Comparison of ENCODE assay signal across 8 cellular contexts in the genomic region with DNA sequence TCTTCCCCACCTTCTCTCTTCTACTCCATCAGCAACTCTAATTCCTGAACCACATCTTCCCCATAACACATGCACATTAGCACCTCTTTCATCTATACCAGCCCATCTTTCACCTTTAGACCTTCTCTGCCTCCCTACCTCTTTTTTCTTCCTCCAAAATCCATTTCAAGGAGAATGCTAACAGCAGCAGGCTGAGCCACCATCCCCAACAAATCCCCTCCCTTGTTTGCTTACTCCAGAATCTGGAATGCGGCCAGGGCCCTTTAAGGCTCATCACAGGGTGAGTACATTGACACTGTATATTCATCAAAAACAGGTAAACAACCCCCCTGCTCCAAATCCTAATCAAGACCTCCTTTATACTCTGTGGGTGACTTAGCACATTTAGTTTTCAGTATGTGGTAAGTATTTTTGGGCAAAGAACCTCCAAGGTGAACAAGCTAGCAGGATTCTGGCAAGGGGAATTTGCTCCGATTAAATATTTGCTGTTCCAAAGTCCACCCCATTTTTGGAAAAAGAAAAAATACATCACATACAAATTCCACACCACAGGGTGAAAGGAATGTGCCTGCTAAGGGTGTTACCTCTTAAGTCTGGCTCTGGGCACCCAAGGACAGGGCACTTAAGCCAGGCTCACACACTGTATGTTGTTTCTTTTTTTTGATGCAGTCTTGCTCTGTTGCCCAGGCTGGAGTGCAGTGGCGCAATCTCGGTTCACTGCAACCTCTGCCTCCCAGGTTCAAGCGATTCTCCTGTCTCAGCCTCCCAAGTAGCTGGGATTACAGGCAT.
DNase-seq lines count a peak whose midpoint lies in the region; ATAC-seq, FAIRE-seq and TF ChIP-seq lines count a peak whose summit lies in the region.

No MANE protein-coding gene starts in this region.

- POLR2A ChIA-PET in A549 (lab: Yijun Ruan, JAX) = no interaction called here

- TF ChIP-seq CTCF in A549 (IDR thresholded peaks at IDR 0.05) = no peak
- TF ChIP-seq CTCF in Peyer's patch (IDR thresholded peaks at IDR 0.05) = no peak

- WGBS in A549 (ENCODE audit: missing lambda C conversion rate) = 36% methylated on average over 5 of the region's 5 CpGs

- TF ChIP-seq POLR2A in A549 (IDR thresholded peaks at IDR 0.05; ENCODE audit: low read length) (no peak), Peyer's patch (IDR thresholded peaks at IDR 0.05) (no peak)

- TF ChIP-seq RAD21 in A549 (conservative IDR thresholded peaks at IDR 0.05 in 1 of 2, IDR thresholded peaks at IDR 0.05 in 1 of 2) = 0 out of 5 replicates have a peak, but pooled peaks of 1 of the 2 experiments have one; percentile 19

- no peaks in the 10 kb centered on the region for H3K9me3 ChIP-seq in A549
- no peaks in the 10 kb centered on the region for H3K9me3 ChIP-seq in Peyer's patch

- FAIRE-seq in A549 (lab: Jason Lieb, UNC) = no peak

- H3K4me2 ChIP-seq in A549 = peak overlapping the region; percentile 67

- peak in 1 of 2 experiments; percentile 39; a peak in 2 of 5 replicates for TF ChIP-seq EP300 in A549 (IDR thresholded peaks at IDR 0.05)

- ATAC-seq in A549 = peak; percentile 83 to 89
- no peak for ATAC-seq in HG03354 (IDR thresholded peaks at IDR 0.05; ENCODE audit: poor library complexity, severe bottlenecking, unreplicated experiment)
- no peak for ATAC-seq in GM21447 (IDR thresholded peaks at IDR 0.05; ENCODE audit: unreplicated experiment)
- no peak for ATAC-seq in GM21576 (IDR thresholded peaks at IDR 0.05; ENCODE audit: unreplicated experiment)

- H3K4me1 ChIP-seq in A549 (peaks cover 68% of the 10 kb centered on the region), Peyer's patch (peaks cover 0 to 70% (median 21%) of the 10 kb centered on the region in 4 donors)

- CTCF ChIA-PET in A549 (lab: Yijun Ruan, JAX) = interaction anchor here (0.6 to 1.5 kb wide), 3 partner anchors 8 to 967 kb away, joined by 3 to 7 read pairs (median 4); no protein-coding TSS in a partner anchor

- H3K27me3 ChIP-seq in H7 (ENCODE audit: control insufficient read depth, insufficient read depth, low read length) (no peaks in the 10 kb centered on the region), Peyer's patch (no peaks in the 10 kb centered on the region)

- no peaks in the 10 kb centered on the region for H3K36me3 ChIP-seq in H7 (replicated peaks; ENCODE audit: control insufficient read depth, insufficient read depth, low read length)
- no peaks in the 10 kb centered on the region for H3K36me3 ChIP-seq in Peyer's patch

- peak; percentile 55 to 76 for DNase-seq in A549 (ENCODE audit: low read depth in 1 of 2, low spot score in 1 of 2)
- peak; percentile 28 for DNase-seq in H7
- DNase-seq in Peyer's patch = no peak
- peak; percentile 64 for DNase-seq in iPS-NIHi7 (ENCODE audit: extremely low spot score)
- no peak for DNase-seq in T-helper 9 cell

- H3K4me3 ChIP-seq in A549 (no peak overlapping the region; the same call in 2 of the 3 replicates), H7 (ENCODE audit: insufficient read depth, low read depth, low read length) (no peak overlapping the region), Peyer's patch (no peak overlapping the region)

- H3K27ac ChIP-seq in A549 (peak overlapping the region; percentile 52 to 80), Peyer's patch (peak overlapping the region in 3 of 4 donors; percentile 26 to 66 (median 49))

TF ChIP-seq in A549, 52 proteins besides CTCF, POLR2A, EP300 and RAD21:
- TF ChIP-seq NR3C1 (IDR thresholded peaks at IDR 0.05) = no peak
- no peak for TF ChIP-seq RARB (CRISPR knock-in tag; IDR thresholded peaks at IDR 0.05)
- TF ChIP-seq CEBPB (IDR thresholded peaks at IDR 0.05) = peak in 1 of 2 experiments; percentile 12; a peak in 1 of 4 replicates
- peak; percentile 19 for TF ChIP-seq MAFK (IDR thresholded peaks at IDR 0.05; ENCODE audit: partially characterized antibody)
- TF ChIP-seq SMC3 (IDR thresholded peaks at IDR 0.05) = no peak
- TF ChIP-seq GATA3 (IDR thresholded peaks at IDR 0.05; ENCODE audit: borderline replicate concordance) = no peak
- no peak for TF ChIP-seq HOXA7 (CRISPR knock-in tag; IDR thresholded peaks at IDR 0.05)
- TF ChIP-seq FOSL2 (IDR thresholded peaks at IDR 0.05) = no peak
- TF ChIP-seq FOSL2 (CRISPR knock-in tag; IDR thresholded peaks at IDR 0.05) = no peak
- TF ChIP-seq, protein P1, sequence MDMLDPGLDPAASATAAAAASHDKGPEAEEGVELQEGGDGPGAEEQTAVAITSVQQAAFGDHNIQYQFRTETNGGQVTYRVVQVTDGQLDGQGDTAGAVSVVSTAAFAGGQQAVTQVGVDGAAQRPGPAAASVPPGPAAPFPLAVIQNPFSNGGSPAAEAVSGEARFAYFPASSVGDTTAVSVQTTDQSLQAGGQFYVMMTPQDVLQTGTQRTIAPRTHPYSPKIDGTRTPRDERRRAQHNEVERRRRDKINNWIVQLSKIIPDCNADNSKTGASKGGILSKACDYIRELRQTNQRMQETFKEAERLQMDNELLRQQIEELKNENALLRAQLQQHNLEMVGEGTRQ (IDR thresholded peaks at IDR 0.05) = no peak
- TF ChIP-seq NPAS2 (CRISPR knock-in tag; IDR thresholded peaks at IDR 0.05; ENCODE audit: borderline replicate concordance) = no peak
- no peak for TF ChIP-seq TP53 (CRISPR knock-in tag; IDR thresholded peaks at IDR 0.05)
- TF ChIP-seq, protein P2, sequence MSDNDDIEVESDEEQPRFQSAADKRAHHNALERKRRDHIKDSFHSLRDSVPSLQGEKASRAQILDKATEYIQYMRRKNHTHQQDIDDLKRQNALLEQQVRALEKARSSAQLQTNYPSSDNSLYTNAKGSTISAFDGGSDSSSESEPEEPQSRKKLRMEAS (IDR thresholded peaks at IDR 0.05) = no peak
- TF ChIP-seq NFE2L2 (conservative IDR thresholded peaks at IDR 0.05; ENCODE audit: low read length) = no peak
- no peak for TF ChIP-seq SREBF2 (IDR thresholded peaks at IDR 0.05)
- TF ChIP-seq JUN (IDR thresholded peaks at IDR 0.05) = peak in 1 of 2 experiments; percentile 60; a peak in 2 of 5 replicates
- no peak for TF ChIP-seq HOXB13 (CRISPR knock-in tag; IDR thresholded peaks at IDR 0.05; ENCODE audit: low read depth)
- no peak for TF ChIP-seq TFCP2L1 (CRISPR knock-in tag; IDR thresholded peaks at IDR 0.05)
- TF ChIP-seq EHMT2 (IDR thresholded peaks at IDR 0.05; ENCODE audit: low read depth) = no peak
- TF ChIP-seq, protein P3, sequence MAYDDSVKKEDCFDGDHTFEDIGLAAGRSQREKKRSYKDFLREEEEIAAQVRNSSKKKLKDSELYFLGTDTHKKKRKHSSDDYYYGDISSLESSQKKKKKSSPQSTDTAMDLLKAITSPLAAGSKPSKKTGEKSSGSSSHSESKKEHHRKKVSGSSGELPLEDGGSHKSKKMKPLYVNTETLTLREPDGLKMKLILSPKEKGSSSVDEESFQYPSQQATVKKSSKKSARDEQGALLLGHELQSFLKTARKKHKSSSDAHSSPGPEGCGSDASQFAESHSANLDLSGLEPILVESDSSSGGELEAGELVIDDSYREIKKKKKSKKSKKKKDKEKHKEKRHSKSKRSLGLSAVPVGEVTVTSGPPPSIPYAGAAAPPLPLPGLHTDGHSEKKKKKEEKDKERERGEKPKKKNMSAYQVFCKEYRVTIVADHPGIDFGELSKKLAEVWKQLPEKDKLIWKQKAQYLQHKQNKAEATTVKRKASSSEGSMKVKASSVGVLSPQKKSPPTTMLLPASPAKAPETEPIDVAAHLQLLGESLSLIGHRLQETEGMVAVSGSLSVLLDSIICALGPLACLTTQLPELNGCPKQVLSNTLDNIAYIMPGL (CRISPR knock-in tag; IDR thresholded peaks at IDR 0.05; ENCODE audit: borderline replicate concordance) = no peak
- TF ChIP-seq PHF8 (IDR thresholded peaks at IDR 0.05; ENCODE audit: borderline replicate concordance, low read depth) = no peak
- no peak for TF ChIP-seq ZC3H11A (IDR thresholded peaks at IDR 0.05)
- TF ChIP-seq, protein P4, sequence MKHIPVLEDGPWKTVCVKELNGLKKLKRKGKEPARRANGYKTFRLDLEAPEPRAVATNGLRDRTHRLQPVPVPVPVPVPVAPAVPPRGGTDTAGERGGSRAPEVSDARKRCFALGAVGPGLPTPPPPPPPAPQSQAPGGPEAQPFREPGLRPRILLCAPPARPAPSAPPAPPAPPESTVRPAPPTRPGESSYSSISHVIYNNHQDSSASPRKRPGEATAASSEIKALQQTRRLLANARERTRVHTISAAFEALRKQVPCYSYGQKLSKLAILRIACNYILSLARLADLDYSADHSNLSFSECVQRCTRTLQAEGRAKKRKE (CRISPR knock-in tag; IDR thresholded peaks at IDR 0.05; ENCODE audit: low read depth) = no peak
- TF ChIP-seq MAZ (IDR thresholded peaks at IDR 0.05; ENCODE audit: borderline replicate concordance, low read depth, low read length) = no peak
- no peak for TF ChIP-seq HOXB5 (CRISPR knock-in tag; IDR thresholded peaks at IDR 0.05)

Comparison
In these comparisons a context has a peak if more than half of its experiments do, and no peak if none do; other contexts are left out.
1. ATAC-seq: peak in A549 (2 of 2); none in HG03354 (single experiment), GM21447 (single experiment) and GM21576 (single experiment).
2. DNase-seq: peak in A549 (2 of 2), H7 (single experiment) and iPS-NIHi7 (single experiment); none in Peyer's patch (0 of 3) and T-helper 9 cell (single experiment).